ENCODE assay signal across 8 cellular contexts in the genomic region with DNA sequence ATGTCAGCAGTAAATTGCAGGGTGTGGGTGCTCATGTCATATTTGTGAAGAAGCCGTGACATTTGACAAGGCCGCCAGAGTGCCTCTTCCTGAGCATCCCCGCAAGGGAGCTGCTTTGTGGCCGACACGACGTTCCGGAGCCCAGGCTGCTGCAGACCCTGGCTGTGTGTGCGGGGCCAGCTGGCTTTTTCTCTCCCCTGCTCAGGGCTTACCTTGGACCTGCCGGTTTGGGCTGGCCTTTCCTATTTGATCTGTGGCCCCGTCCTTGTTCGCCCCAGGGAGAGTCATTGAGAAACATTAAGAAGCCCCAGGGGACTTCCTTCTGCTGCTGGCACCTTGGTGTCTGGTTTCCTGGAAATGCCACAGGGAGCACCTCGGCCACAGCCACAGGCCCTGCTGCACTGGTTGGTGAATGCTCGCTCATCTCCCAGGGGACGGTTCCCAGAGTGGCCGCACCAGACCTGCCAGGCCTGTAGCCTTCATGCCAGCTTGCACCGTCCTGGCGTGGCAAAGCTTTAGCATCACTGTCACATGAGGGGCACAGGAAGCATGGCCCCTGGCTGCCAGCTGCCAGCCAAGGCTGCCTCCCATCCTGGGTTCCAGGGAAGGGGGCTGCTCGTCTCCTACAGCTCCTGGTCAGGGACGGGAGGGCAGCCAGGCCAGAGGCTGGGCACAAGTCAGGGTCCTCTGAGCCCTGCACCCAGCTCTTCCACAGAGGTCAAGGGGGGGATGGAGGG. TPM values are rescaled to one million over a fixed set of nuclear protein-coding genes. Genes with fewer than 3 reads are reported as not detected.
DNase-seq lines count a peak whose midpoint lies in the region; ATAC-seq, FAIRE-seq and TF ChIP-seq lines count a peak whose summit lies in the region.

No MANE protein-coding gene starts in this region.

- H2AK5ac ChIP-seq in H1 (ENCODE audit: low read depth, low read length): no peak overlapping the region

- no peaks in the 10 kb centered on the region for H3K9me3 ChIP-seq in H1 (ENCODE audit: insufficient read depth in 2 of 2, low read depth in 1 of 2, low read length in 1 of 2)
- no peaks in the 10 kb centered on the region for H3K9me3 ChIP-seq in spleen

- H3K4me2 ChIP-seq in H1 (ENCODE audit: insufficient read depth in 1 of 2, low read depth in 2 of 2, low read length in 2 of 2): peak overlapping the region in 1 of 2 experiments; percentile 15; a peak in 1 of 4 replicates

- peaks cover 28% of the 10 kb centered on the region for H3K79me1 ChIP-seq in H1 (ENCODE audit: low read depth, low read length)

- DNase-seq in GM19239 (ENCODE audit: insufficient read length, low spot score): no peak
- peak; percentile 59 for DNase-seq in T-helper 22 cell (ENCODE audit: low read depth)
- no peak for DNase-seq in H1 (ENCODE audit: low read depth in 1 of 2, low spot score in 2 of 2)
- DNase-seq in spleen: peak; percentile 88
- no peak for DNase-seq in cortex of kidney (lab: John Stamatoyannopoulos, UW)
- DNase-seq in AG20443 (ENCODE audit: low spot score): no peak
- DNase-seq in NCI-H748 treated with DMSO at 0.1 percent for 48 hours (lab: John Stamatoyannopoulos, UW): no peak

- CTCF ChIA-PET in H1 (lab: Charles Lee; ENCODE audit: partially characterized antibody): interaction anchor here (0.8 to 13.0 kb wide), 12 partner anchors 9 to 218 kb away, joined by 3 to 186 read pairs (median 4); a partner anchor contains a TSS

- H3K4me1 ChIP-seq in H1 (replicated peaks in 1 of 4; ENCODE audit: control insufficient read depth in 3 of 4, insufficient read depth in 4 of 4, low read length in 3 of 4) (peaks cover 8 to 41% (median 30%) of the 10 kb centered on the region in 4 experiments), spleen (peaks cover 92 to 98% (median 94%) of the 10 kb centered on the region in 6 donors)

- H3K27me3 ChIP-seq in H1 (replicated peaks in 1 of 4; ENCODE audit: control insufficient read depth in 3 of 4, extremely low read depth in 1 of 4, insufficient read depth in 3 of 4, low read length in 3 of 4): no peaks in the 10 kb centered on the region
- H3K27me3 ChIP-seq in spleen (replicated peaks in 1 of 7): no peaks in the 10 kb centered on the region

- no peak overlapping the region for H3K9ac ChIP-seq in H1 (replicated peaks in 1 of 4; ENCODE audit: extremely low read depth in 1 of 4, low read depth in 3 of 4, low read length in 3 of 4)

- TF ChIP-seq RAD21 in H1 (IDR thresholded peaks at IDR 0.05 in 1 of 2, conservative IDR thresholded peaks at IDR 0.05 in 1 of 2; ENCODE audit: low read depth in 2 of 2, low read length in 2 of 2): no peak

- no peak overlapping the region for H2BK120ac ChIP-seq in H1 (replicated peaks; ENCODE audit: low read depth, low read length)

- H3K56ac ChIP-seq in H1 (replicated peaks; ENCODE audit: insufficient read length, low read depth, low read length): no peak overlapping the region

- H2BK15ac ChIP-seq in H1 (ENCODE audit: low read length): peak overlapping the region; percentile 46; the same call in 1 of the 2 replicates

- no peak for TF ChIP-seq POLR2A in H1 (IDR thresholded peaks at IDR 0.05; ENCODE audit: control extremely low read depth in 1 of 2, low read depth in 2 of 2, low read length in 2 of 2)
- TF ChIP-seq POLR2A in spleen (IDR thresholded peaks at IDR 0.05): no peak

- H4K8ac ChIP-seq in H1 (ENCODE audit: extremely low read depth, insufficient read depth, low read length): no peak overlapping the region

- no peak overlapping the region for H3K18ac ChIP-seq in H1 (ENCODE audit: extremely low read depth, low read length)

- no peak overlapping the region for H2BK20ac ChIP-seq in H1 (ENCODE audit: low read length)

- 91% methylated on average over 17 of the region's 19 CpGs; no CpG with 5 or more reads in 1 of the 2 experiments for WGBS in H1 (ENCODE audit: extremely low coverage in 1 of 2, insufficient coverage in 1 of 2, insufficient read length in 1 of 2, insufficient replicate concordance in 2 of 2, low coverage in 1 of 2, low lambda C conversion rate in 2 of 2, missing lambda C conversion rate in 1 of 2), 2 experiments
- WGBS in spleen, 5 donors: 0 to 14% (median 9%) methylated on average over 11 to 19 of the region's 19 CpGs

- H3K23ac ChIP-seq in H1 (ENCODE audit: insufficient read length): no peak overlapping the region

- H3K79me2 ChIP-seq in H1 (ENCODE audit: control insufficient read depth in 1 of 2, insufficient read depth in 2 of 2, low read length in 2 of 2): peaks cover 0 to 80% of the 10 kb centered on the region in 2 experiments; a peak in 3 of 4 replicates

- no peak for ATAC-seq in GM19455 (IDR thresholded peaks at IDR 0.05; ENCODE audit: unreplicated experiment)

- H4K91ac ChIP-seq in H1 (replicated peaks; ENCODE audit: insufficient read length, low read length): no peak overlapping the region

- H4K20me1 ChIP-seq in H1 (replicated peaks in 1 of 2; ENCODE audit: control insufficient read depth in 1 of 2, insufficient read depth in 2 of 2, low read length in 2 of 2): peaks cover 15 to 37% of the 10 kb centered on the region in 2 experiments

- no peak overlapping the region for H3K4ac ChIP-seq in H1 (replicated peaks; ENCODE audit: insufficient read length, low read depth, low read length)

- no peak overlapping the region for H3K27ac ChIP-seq in H1 (ENCODE audit: low read depth, low read length)
- peak overlapping the region; percentile 89 to 100 (median 97) for H3K27ac ChIP-seq in spleen

- intact Hi-C loops in spleen (cut with DNase I; ENCODE audit: low total_unique reads): no loop called here

- no peak overlapping the region for H3K14ac ChIP-seq in H1 (ENCODE audit: insufficient read length)

- no peak for TF ChIP-seq EP300 in H1 (IDR thresholded peaks at IDR 0.05; ENCODE audit: borderline replicate concordance in 1 of 2, low read depth in 2 of 2, low read length in 2 of 2)

- no peak overlapping the region for H3K4me3 ChIP-seq in H1 (ENCODE audit: extremely low read depth in 1 of 4, insufficient read depth in 2 of 4, low read depth in 3 of 4, low read length in 4 of 4)
- peak overlapping the region in 7 of 8 donors; percentile 4 to 100 (median 95) for H3K4me3 ChIP-seq in spleen

- POLR2A ChIA-PET in H1 (lab: Charles Lee; ENCODE audit: partially characterized antibody): interaction anchor here (1.0 to 4.2 kb wide), 4 partner anchors 17 to 177 kb away, joined by 3 to 20 read pairs (median 11); a partner anchor contains a TSS

- peak overlapping the region; percentile 39; the same call in 1 of the 2 replicates for H2BK12ac ChIP-seq in H1 (ENCODE audit: low read depth, low read length)

- peak; percentile 68 for FAIRE-seq in GM19239 (lab: Jason Lieb, UNC)
- FAIRE-seq in H1 (lab: Jason Lieb, UNC): no peak

- H3K36me3 ChIP-seq in H1 (ENCODE audit: control insufficient read depth in 2 of 4, insufficient read depth in 4 of 4, low read length in 3 of 4) (peaks cover 0 to 3% (median 0%) of the 10 kb centered on the region in 4 experiments; a peak in 2 of 8 replicates), spleen (peaks cover 0 to 85% (median 9%) of the 10 kb centered on the region in 6 donors)

- peaks cover 4% of the 10 kb centered on the region for H3K23me2 ChIP-seq in H1 (ENCODE audit: low read depth, low read length)

- H4K5ac ChIP-seq in H1 (ENCODE audit: insufficient read length, low read depth, low read length): no peak overlapping the region

- TF ChIP-seq CTCF in H1 (IDR thresholded peaks at IDR 0.05; ENCODE audit: control extremely low read depth in 1 of 3, insufficient read depth in 1 of 3, low read depth in 1 of 3, low read length in 3 of 3) (no peak), spleen (IDR thresholded peaks at IDR 0.05 in 8 of 11, conservative IDR thresholded peaks at IDR 0.05 in 3 of 11) (no peak)

- peak overlapping the region; percentile 60; the same call in 1 of the 2 replicates for H2BK5ac ChIP-seq in H1 (ENCODE audit: low read depth, low read length)

- no peak overlapping the region for H2AFZ ChIP-seq in H1 (ENCODE audit: low read length)

TF ChIP-seq in H1, 55 proteins besides CTCF, POLR2A, EP300 and RAD21 (continues in another document):
- TF ChIP-seq JUN (IDR thresholded peaks at IDR 0.05; ENCODE audit: low read depth, low read length): no peak

RNA-seq across cellular contexts. Expression of a gene that starts 5.4 kb away (rescaled TPM):
- total RNA-seq in H1 (2021; fragmentation: NEBNext Ultra II Directional; extraction: Animal tissue kit (Norgen Biotek cat#: 25700)): 47.3 and 51.4 TPM in 2 replicates
- 49.7 and 67.8 TPM in 2 replicates for polyA plus RNA-seq in H1 (2011; rRNA removed)
- 45.7 TPM for polyA plus RNA-seq in H1 (2011; cell fraction: cytosol; rRNA removed)
- polyA plus RNA-seq in H1 (2011; cell fraction: nucleus; rRNA removed): 154 TPM
- 40.2 to 61.0 TPM (median 51.5 TPM) in 4 replicates for polyA plus RNA-seq in H1 (2012, experiment 1 of 2)
- 42.4 TPM for polyA plus RNA-seq in H1 (2012, experiment 2 of 2)
- 24.9 TPM for polyA plus RNA-seq in H1 (2013, experiment 1 of 2)
- 26.2 TPM for polyA plus RNA-seq in H1 (2013, experiment 2 of 2)
- polyA minus RNA-seq in H1 (2011; rRNA and poly(A)+ RNA removed): 27.8 and 44.3 TPM in 2 replicates
- 37.5 TPM for polyA minus RNA-seq in H1 (2011; cell fraction: cytosol; rRNA and poly(A)+ RNA removed)
- polyA minus RNA-seq in H1 (2011; cell fraction: nucleus; rRNA and poly(A)+ RNA removed): 57.3 TPM
- total RNA-seq in spleen: 100 to 1,000 TPM; 168 to 301 (median 263) TPM
- polyA plus RNA-seq in spleen: 100 to 1,000 TPM; 119 to 270 (median 192) TPM

RNA-seq across cellular contexts. Expression of a gene that starts 17.4 kb away (rescaled TPM):
- 24.9 and 29.2 TPM in 2 replicates for total RNA-seq in H1 (2021; fragmentation: NEBNext Ultra II Directional; extraction: Animal tissue kit (Norgen Biotek cat#: 25700))
- polyA plus RNA-seq in H1 (2011; rRNA removed): 26.5 and 35.5 TPM in 2 replicates
- 30.2 TPM for polyA plus RNA-seq in H1 (2011; cell fraction: cytosol; rRNA removed)
- 98.7 TPM for polyA plus RNA-seq in H1 (2011; cell fraction: nucleus; rRNA removed)
- 21.2 to 24.2 TPM (median 22.8 TPM) in 4 replicates for polyA plus RNA-seq in H1 (2012, experiment 1 of 2)
- polyA plus RNA-seq in H1 (2012, experiment 2 of 2): 16.4 TPM
- 18.6 TPM for polyA plus RNA-seq in H1 (2013, experiment 1 of 2)
- 19.3 TPM for polyA plus RNA-seq in H1 (2013, experiment 2 of 2)
- polyA minus RNA-seq in H1 (2011; rRNA and poly(A)+ RNA removed): 10.0 and 14.3 TPM in 2 replicates
- 10.9 TPM for polyA minus RNA-seq in H1 (2011; cell fraction: cytosol; rRNA and poly(A)+ RNA removed)
- polyA minus RNA-seq in H1 (2011; cell fraction: nucleus; rRNA and poly(A)+ RNA removed): 36.1 TPM
- 100 to 1,000 TPM in 5 of 7 donors, 10 to 100 TPM in 2; 67.3 to 151 (median 124) TPM for total RNA-seq in spleen
- polyA plus RNA-seq in spleen: 100 to 1,000 TPM in 2 of 3 donors, 10 to 100 TPM in 1; 65.2 to 138 (median 129) TPM

RNA-seq across cellular contexts. Expression of a gene that starts 31.6 kb away (rescaled TPM):
- 19.8 and 23.6 TPM in 2 replicates for total RNA-seq in H1 (2021; fragmentation: NEBNext Ultra II Directional; extraction: Animal tissue kit (Norgen Biotek cat#: 25700))
- polyA plus RNA-seq in H1 (2011; rRNA removed): 16.9 and 23.6 TPM in 2 replicates
- polyA plus RNA-seq in H1 (2011; cell fraction: cytosol; rRNA removed): 19.8 TPM
- polyA plus RNA-seq in H1 (2011; cell fraction: nucleus; rRNA removed): 80.6 TPM
- polyA plus RNA-seq in H1 (2012, experiment 1 of 2): 23.8 to 38.6 TPM (median 31.8 TPM) in 4 replicates
- polyA plus RNA-seq in H1 (2012, experiment 2 of 2): 16.9 TPM
- polyA plus RNA-seq in H1 (2013, experiment 1 of 2): 49.3 TPM
- 53.9 TPM for polyA plus RNA-seq in H1 (2013, experiment 2 of 2)
- polyA minus RNA-seq in H1 (2011; rRNA and poly(A)+ RNA removed): 6.9 and 9.6 TPM in 2 replicates
- polyA minus RNA-seq in H1 (2011; cell fraction: cytosol; rRNA and poly(A)+ RNA removed): 12.3 TPM
- polyA minus RNA-seq in H1 (2011; cell fraction: nucleus; rRNA and poly(A)+ RNA removed): 14.5 TPM
- 10 to 100 TPM; 14.6 to 31.8 (median 22.9) TPM for total RNA-seq in spleen
- polyA plus RNA-seq in spleen: 10 to 100 TPM in 1 of 3 donors, 1 to 10 TPM in 2; 4.3 to 11.1 (median 5.9) TPM

Comparison
In these comparisons a context has a peak if more than half of its experiments do, and no peak if none do; other contexts are left out.
1. DNase-seq: peak in T-helper 22 cell (single experiment) and spleen (single experiment); none in GM19239 (single experiment), H1 (0 of 2), cortex of kidney (single experiment), AG20443 (single experiment) and NCI-H748 treated with DMSO at 0.1 percent for 48 hours (single experiment).
2. H3K4me3 ChIP-seq: peak in spleen (7 of 8); none in H1 (0 of 4).